Comparison of ENCODE assay signal across 8 cellular contexts in the genomic region with DNA sequence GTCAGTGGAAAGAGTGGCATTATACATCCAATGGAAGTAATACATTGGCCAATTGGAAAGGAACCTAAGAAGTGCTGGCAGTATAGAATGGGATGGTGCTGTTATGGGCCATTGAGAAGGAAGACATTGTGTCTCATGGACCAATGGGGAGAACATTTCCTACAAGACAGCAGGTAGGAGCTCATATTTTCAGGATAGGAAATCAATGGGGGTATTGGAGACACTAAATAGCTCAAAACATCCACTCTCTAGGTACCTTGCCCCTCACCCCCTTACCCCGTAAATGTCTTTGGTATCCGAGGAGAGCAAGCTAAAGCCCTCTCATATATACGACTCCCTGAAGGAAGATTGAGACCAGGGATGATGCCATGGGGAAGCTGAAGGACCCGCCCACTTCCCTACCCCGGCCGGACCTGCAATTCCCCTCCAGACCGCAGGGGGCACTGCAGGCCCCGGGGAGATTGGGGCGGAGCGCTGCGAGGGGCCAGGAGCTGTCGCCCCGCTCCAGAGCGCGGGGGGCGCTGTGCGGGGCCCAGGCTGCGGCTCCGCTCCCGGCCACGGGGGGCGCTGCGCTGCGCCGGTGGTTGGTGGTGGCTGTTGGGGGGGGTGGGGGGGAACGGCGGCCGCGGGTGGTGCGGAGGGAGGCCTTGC. TPM values are rescaled to one million over a fixed set of nuclear protein-coding genes. Genes with fewer than 3 reads are reported as not detected.
A peak's percentile ranks its signal among the peaks of the same experiment; 100 is the strongest.
DNase-seq lines count a peak whose midpoint lies in the region; ATAC-seq, FAIRE-seq and TF ChIP-seq lines count a peak whose summit lies in the region.

A gene with protein sequence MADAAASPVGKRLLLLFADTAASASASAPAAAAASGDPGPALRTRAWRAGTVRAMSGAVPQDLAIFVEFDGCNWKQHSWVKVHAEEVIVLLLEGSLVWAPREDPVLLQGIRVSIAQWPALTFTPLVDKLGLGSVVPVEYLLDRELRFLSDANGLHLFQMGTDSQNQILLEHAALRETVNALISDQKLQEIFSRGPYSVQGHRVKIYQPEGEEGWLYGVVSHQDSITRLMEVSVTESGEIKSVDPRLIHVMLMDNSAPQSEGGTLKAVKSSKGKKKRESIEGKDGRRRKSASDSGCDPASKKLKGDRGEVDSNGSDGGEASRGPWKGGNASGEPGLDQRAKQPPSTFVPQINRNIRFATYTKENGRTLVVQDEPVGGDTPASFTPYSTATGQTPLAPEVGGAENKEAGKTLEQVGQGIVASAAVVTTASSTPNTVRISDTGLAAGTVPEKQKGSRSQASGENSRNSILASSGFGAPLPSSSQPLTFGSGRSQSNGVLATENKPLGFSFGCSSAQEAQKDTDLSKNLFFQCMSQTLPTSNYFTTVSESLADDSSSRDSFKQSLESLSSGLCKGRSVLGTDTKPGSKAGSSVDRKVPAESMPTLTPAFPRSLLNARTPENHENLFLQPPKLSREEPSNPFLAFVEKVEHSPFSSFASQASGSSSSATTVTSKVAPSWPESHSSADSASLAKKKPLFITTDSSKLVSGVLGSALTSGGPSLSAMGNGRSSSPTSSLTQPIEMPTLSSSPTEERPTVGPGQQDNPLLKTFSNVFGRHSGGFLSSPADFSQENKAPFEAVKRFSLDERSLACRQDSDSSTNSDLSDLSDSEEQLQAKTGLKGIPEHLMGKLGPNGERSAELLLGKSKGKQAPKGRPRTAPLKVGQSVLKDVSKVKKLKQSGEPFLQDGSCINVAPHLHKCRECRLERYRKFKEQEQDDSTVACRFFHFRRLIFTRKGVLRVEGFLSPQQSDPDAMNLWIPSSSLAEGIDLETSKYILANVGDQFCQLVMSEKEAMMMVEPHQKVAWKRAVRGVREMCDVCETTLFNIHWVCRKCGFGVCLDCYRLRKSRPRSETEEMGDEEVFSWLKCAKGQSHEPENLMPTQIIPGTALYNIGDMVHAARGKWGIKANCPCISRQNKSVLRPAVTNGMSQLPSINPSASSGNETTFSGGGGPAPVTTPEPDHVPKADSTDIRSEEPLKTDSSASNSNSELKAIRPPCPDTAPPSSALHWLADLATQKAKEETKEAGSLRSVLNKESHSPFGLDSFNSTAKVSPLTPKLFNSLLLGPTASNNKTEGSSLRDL (N-terminal part only) (plus strand): TSS at position 615 of the 651 bp plus-strand sequence. CDS start 111 bp downstream, outside the sequence.

- WGBS in right cardiac atrium = 8% methylated on average over 29 of the region's 30 CpGs

- H3K36me3 ChIP-seq in rectal smooth muscle tissue (ENCODE audit: control insufficient read depth, insufficient read depth, low read length) = peaks cover 6% of the 10 kb centered on the region
- no peaks in the 10 kb centered on the region for H3K36me3 ChIP-seq in uterus

- ATAC-seq in HG02798 (IDR thresholded peaks at IDR 0.05; ENCODE audit: poor library complexity, unreplicated experiment) = peak; percentile 80
- peak; percentile 83 for ATAC-seq in right cardiac atrium

- H3K9me3 ChIP-seq in right cardiac atrium (ENCODE audit: control insufficient read depth, low read length) = no peaks in the 10 kb centered on the region
- no peaks in the 10 kb centered on the region for H3K9me3 ChIP-seq in uterus

- intact Hi-C loops in T-helper 2 cell treated with Interferon-gamma antibody and Interleukin-4, amounts not matched to agents 100 ng/mL and 5 ng/mL, for 36 hours (cut with micrococcal nuclease) = loop anchor here (1.0 to 2.0 kb wide), 4 partner anchors 15 to 191 kb away; a partner anchor contains a TSS
- intact Hi-C loops in right cardiac atrium (cut with DNase I) = no loop called here
- intact Hi-C loops in uterus (cut with DNase I; ENCODE audit: low total_unique reads) = no loop called here

- peak within 1 kb of the TSS; percentile 82 for H3K27ac ChIP-seq in angular gyrus (ENCODE audit: low read depth, low read length)
- H3K27ac ChIP-seq in right cardiac atrium (ENCODE audit: low read length) = peak within 1 kb of the TSS; percentile 99
- H3K27ac ChIP-seq in rectal smooth muscle tissue (ENCODE audit: low read depth, low read length) = peak within 1 kb of the TSS; percentile 91
- H3K27ac ChIP-seq in uterus = peak within 1 kb of the TSS; percentile 95 to 97

- DNase-seq in GM12891 (ENCODE audit: insufficient read length, low spot score) (peak; percentile 87), NCI-H1436 treated with DMSO at 0.1 percent for 48 hours (lab: John Stamatoyannopoulos, UW) (peak; percentile 31), right cardiac atrium (peak; percentile 81 to 94 (median 93)), uterus (peak; percentile 73 to 87)

- peak within 1 kb of the TSS; percentile 92 for H3K4me3 ChIP-seq in right cardiac atrium (ENCODE audit: low read length)
- peak within 1 kb of the TSS; percentile 91 for H3K4me3 ChIP-seq in rectal smooth muscle tissue (ENCODE audit: low read length)
- peak within 1 kb of the TSS; percentile 55 to 93 for H3K4me3 ChIP-seq in uterus

- H3K27me3 ChIP-seq in right cardiac atrium (ENCODE audit: control insufficient read depth, insufficient read depth) = no peaks in the 10 kb centered on the region
- H3K27me3 ChIP-seq in rectal smooth muscle tissue (ENCODE audit: control insufficient read depth, insufficient read depth, low read length) = no peaks in the 10 kb centered on the region
- no peaks in the 10 kb centered on the region for H3K27me3 ChIP-seq in uterus

- TF ChIP-seq CTCF in uterus (IDR thresholded peaks at IDR 0.05) = peak; percentile 90 to 100 (median 98)

- peak within 1 kb of the TSS; percentile 74 for H3K9ac ChIP-seq in rectal smooth muscle tissue (ENCODE audit: low read length)

- no peak for TF ChIP-seq POLR2A in GM12891 (IDR thresholded peaks at IDR 0.05; ENCODE audit: low read depth, low read length)
- TF ChIP-seq POLR2A in uterus (IDR thresholded peaks at IDR 0.05) = no peak

- FAIRE-seq in GM12891 (lab: Jason Lieb, UNC) = peak; percentile 89

- H3K4me1 ChIP-seq in right cardiac atrium (ENCODE audit: control insufficient read depth, insufficient read depth, low read length) = peaks cover 3% of the 10 kb centered on the region
- H3K4me1 ChIP-seq in rectal smooth muscle tissue (ENCODE audit: control insufficient read depth, insufficient read depth, low read length) = peaks cover 13% of the 10 kb centered on the region
- H3K4me1 ChIP-seq in uterus = peaks cover 7 to 17% of the 10 kb centered on the region in 2 donors

TF ChIP-seq in GM12891, 5 proteins besides CTCF, POLR2A, EP300 and RAD21:
- TF ChIP-seq PAX5 (IDR thresholded peaks at IDR 0.05; ENCODE audit: insufficient read depth, low read length, severe bottlenecking) (peak; percentile 81), POLR2AphosphoS5 (IDR thresholded peaks at IDR 0.05; ENCODE audit: low read depth, low read length) (no peak; the same call in 1 of the 2 replicates), POU2F2 (IDR thresholded peaks at IDR 0.05; ENCODE audit: low read depth, low read length) (0 out of 2 replicates have a peak, but pooled peaks have one; percentile 31), SPI1 (IDR thresholded peaks at IDR 0.05; ENCODE audit: low read depth, low read length) (peak; percentile 71), TAF1 (IDR thresholded peaks at IDR 0.05; ENCODE audit: low read depth, low read length) (no peak)
TF ChIP-seq in GM12891: peak in this region for 3.

RNA-seq across cellular contexts. Expression of the gene that starts here (rescaled TPM):
- 19.2 TPM for polyA plus RNA-seq in GM12891 (2012; ENCODE audit: low read depth, missing spikeins)
- 60.6 and 61.3 TPM in 2 replicates for total RNA-seq in T-helper 2 cell treated with Interferon-gamma antibody and Interleukin-4, amounts not matched to agents 100 ng/mL and 5 ng/mL, for 36 hours
- total RNA-seq in right cardiac atrium (10 to 100 TPM; 44.9 to 56.3 (median 47.5) TPM), uterus (10 to 100 TPM; 21.8 to 96.4 (median 51.5) TPM)
- polyA plus RNA-seq in right cardiac atrium = 22.8 TPM

Comparison
In these comparisons a context has a peak if more than half of its experiments do, and no peak if none do; other contexts are left out.
1. Peak in every context shown above with its lines: DNase-seq, ATAC-seq, H3K4me3 ChIP-seq and H3K27ac ChIP-seq.
2. DNase-seq: peak in every context shown above with its lines; median percentile 93 in right cardiac atrium; 87 in GM12891; 80 in uterus; 31 in NCI-H1436 treated with DMSO at 0.1 percent for 48 hours.